In genomic region chr6:70145178-70145577, GRCh38 we compare ENCODE assay signal across 8 cellular contexts.
"Had no signal": no experiment of that assay in that cellular context is flagged by ENCODE, and none has a peak within 500 bp of the region (broad histone marks: within the 10 kb centered on the region; RNA-seq: fewer than 3 reads in every experiment).

No MANE protein-coding gene starts in this region.

- H3K4me3 ChIP-seq: GM12878 had no signal

- ATAC-seq: GM12878 had no signal

- DNase-seq: GDM1, GF-D8 had no signal

- FAIRE-seq: G401.6, GM12878, GM12891, GM12892, GM18507, GM19239 had no signal
